In genomic region chr6:96015321-96015790, GRCh38 we compare ENCODE assay signal across 11 cellular contexts. TPM values are rescaled to one million over a fixed set of nuclear protein-coding genes. Genes with fewer than 3 reads are reported as not detected.
DNase-seq lines count a peak whose midpoint lies in the region; ATAC-seq and TF ChIP-seq lines count a peak whose summit lies in the region.
"Had no signal": no experiment of that assay in that cellular context is flagged by ENCODE, and none has a peak within 500 bp of the region (broad histone marks: within the 10 kb centered on the region; RNA-seq: fewer than 3 reads in every experiment).

No MANE protein-coding gene starts in this region.

- no peaks in the 10 kb centered on the region for H3K4me1 ChIP-seq in HEK293 (ENCODE audit: control insufficient read depth, insufficient read depth, low read length)
- H3K4me1 ChIP-seq in CD8-positive, alpha-beta memory T cell (ENCODE audit: insufficient read depth, low read length): no peaks in the 10 kb centered on the region

- ATAC-seq in HG03135 (IDR thresholded peaks at IDR 0.05; ENCODE audit: unreplicated experiment): no peak
- ATAC-seq in HG03025 (IDR thresholded peaks at IDR 0.05; ENCODE audit: low FRiP score, unreplicated experiment): no peak
- ATAC-seq in GM21529 (IDR thresholded peaks at IDR 0.05; ENCODE audit: unreplicated experiment): no peak
- ATAC-seq: activated naive CD4-positive, alpha-beta T cell treated with anti-CD3 and anti-CD28 coated beads, Interleukin-2, amount 50 U/mL, for 72 hours; gastroesophageal sphincter had no signal

- no peaks in the 10 kb centered on the region for H3K9me3 ChIP-seq in HEK293 (ENCODE audit: control insufficient read depth, insufficient read depth, low read depth, low read length)
- no peaks in the 10 kb centered on the region for H3K9me3 ChIP-seq in CD8-positive, alpha-beta memory T cell (ENCODE audit: low read length)
- H3K9me3 ChIP-seq: gastroesophageal sphincter had no signal

- TF ChIP-seq CTCF in HEK293 (tag by site-specific recombination; IDR thresholded peaks at IDR 0.05) (no peak), progenitor cell of endocrine pancreas (IDR thresholded peaks at IDR 0.05; ENCODE audit: unreplicated experiment) (peak; percentile 25)

- DNase-seq in NCI-H69 (lab: John Stamatoyannopoulos, UW) (peak; percentile 92), head of caudate nucleus (peak; percentile 46 to 93 (median 82)), progenitor cell of endocrine pancreas (ENCODE audit: low spot score, unreplicated experiment) (peak; percentile 28)
- DNase-seq in CD8-positive, alpha-beta memory T cell: no peak
- DNase-seq: T-cell had no signal

- POLR2A ChIA-PET in HEK293 (lab: Yijun Ruan, JAX): no interaction called here
- POLR2A ChIA-PET in CD8-positive, alpha-beta memory T cell (lab: Charles Lee): no interaction called here

- H3K36me3 ChIP-seq in HEK293 (ENCODE audit: control insufficient read depth in 2 of 2, insufficient read depth in 1 of 2, low read length in 2 of 2): no peaks in the 10 kb centered on the region
- no peaks in the 10 kb centered on the region for H3K36me3 ChIP-seq in CD8-positive, alpha-beta memory T cell (ENCODE audit: insufficient read depth, low read length)
- H3K36me3 ChIP-seq: gastroesophageal sphincter had no signal

- H3K4me1 Mint-ChIP-seq in progenitor cell of endocrine pancreas (ENCODE audit: low read depth): peaks cover 5% of the 10 kb centered on the region
- no peaks in the 10 kb centered on the region for H3K4me1 Mint-ChIP-seq in CD8-positive, alpha-beta memory T cell

- CTCF ChIA-PET in HEK293 (lab: Yijun Ruan, JAX): no interaction called here
- CTCF ChIA-PET in CD8-positive, alpha-beta memory T cell (lab: Charles Lee): no interaction called here

- no peaks in the 10 kb centered on the region for H3K36me3 Mint-ChIP-seq in progenitor cell of endocrine pancreas (ENCODE audit: insufficient read depth)
- no peaks in the 10 kb centered on the region for H3K36me3 Mint-ChIP-seq in CD8-positive, alpha-beta memory T cell
- H3K36me3 Mint-ChIP-seq: T-cell had no signal

- no peak overlapping the region for H3K27ac ChIP-seq in HEK293 (ENCODE audit: extremely low read depth, low read depth, low read length)
- H3K27ac ChIP-seq in CD8-positive, alpha-beta memory T cell (ENCODE audit: low read depth, low read length): no peak overlapping the region
- H3K27ac ChIP-seq: gastroesophageal sphincter had no signal

- H3K27me3 ChIP-seq in CD8-positive, alpha-beta memory T cell (ENCODE audit: insufficient read depth, low read length, poor library complexity, severe bottlenecking): no peaks in the 10 kb centered on the region

- H3K9me3 Mint-ChIP-seq in progenitor cell of endocrine pancreas (ENCODE audit: low read depth): no peaks in the 10 kb centered on the region
- peaks cover 0 to 2% (median 0%) of the 10 kb centered on the region in 5 donors for H3K9me3 Mint-ChIP-seq in CD8-positive, alpha-beta memory T cell

- H3K27ac Mint-ChIP-seq in progenitor cell of endocrine pancreas: peak overlapping the region; percentile 84
- H3K27ac Mint-ChIP-seq in CD8-positive, alpha-beta memory T cell: no peak overlapping the region
- H3K27ac Mint-ChIP-seq: activated naive CD4-positive, alpha-beta T cell treated with anti-CD3 and anti-CD28 coated beads, Interleukin-2, amount 50 U/mL, for 72 hours; T-cell had no signal

- H3K4me3 ChIP-seq in HEK293 (ENCODE audit: low read depth, low read length): peak overlapping the region; percentile 39
- no peak overlapping the region for H3K4me3 ChIP-seq in CD8-positive, alpha-beta memory T cell (ENCODE audit: low read length)
- H3K4me3 ChIP-seq: gastroesophageal sphincter had no signal

- intact Hi-C loops in head of caudate nucleus (cut with DNase I): loop anchor here (10.0 kb wide), 1 partner anchor 129 kb away; no protein-coding TSS in a partner anchor

- H3K27me3 Mint-ChIP-seq in progenitor cell of endocrine pancreas: peaks cover 50% of the 10 kb centered on the region
- H3K27me3 Mint-ChIP-seq in CD8-positive, alpha-beta memory T cell: peaks cover 14 to 26% of the 10 kb centered on the region in 2 donors

- peak overlapping the region; percentile 81 for H3K4me3 Mint-ChIP-seq in progenitor cell of endocrine pancreas (ENCODE audit: low read depth)
- no peak overlapping the region for H3K4me3 Mint-ChIP-seq in CD8-positive, alpha-beta memory T cell
- H3K4me3 Mint-ChIP-seq: T-cell had no signal

TF ChIP-seq in HEK293, 187 proteins besides CTCF, POLR2A, EP300 and RAD21:
- TF ChIP-seq ZBTB20 (tag by site-specific recombination; IDR thresholded peaks at IDR 0.05) (0 out of 2 replicates have a peak, but pooled peaks have one; percentile 15), ZNF776 (tag by site-specific recombination; IDR thresholded peaks at IDR 0.05; ENCODE audit: borderline replicate concordance) (no peak), ZNF202 (tag by site-specific recombination; IDR thresholded peaks at IDR 0.05; ENCODE audit: borderline replicate concordance) (peak; percentile 66; the same call in 1 of the 2 replicates), ZFP3 (tag by site-specific recombination; IDR thresholded peaks at IDR 0.05; ENCODE audit: low read depth) (no peak)

RNA-seq across cellular contexts. Expression of gene FUT9, which starts 0.4 kb away (rescaled TPM):
- total RNA-seq in progenitor cell of endocrine pancreas: 1.5 and 1.6 TPM in 2 replicates
- total RNA-seq in CD8-positive, alpha-beta memory T cell: not detected
- polyA plus RNA-seq in CD8-positive, alpha-beta memory T cell: not detected
- total RNA-seq: activated naive CD4-positive, alpha-beta T cell treated with anti-CD3 and anti-CD28 coated beads, Interleukin-2, amount 50 U/mL, for 72 hours; T-cell had no signal

Comparison
In these comparisons a context has a peak if more than half of its experiments do, and no peak if none do; other contexts are left out.
1. DNase-seq: peak in NCI-H69 (single experiment), head of caudate nucleus (42 of 42) and progenitor cell of endocrine pancreas (single experiment); none in CD8-positive, alpha-beta memory T cell (0 of 5).